In genomic region chr20:57393321-57394086, GRCh38 we compare ENCODE assay signal across 8 cellular contexts. TPM values are rescaled to one million over a fixed set of nuclear protein-coding genes. Genes with fewer than 3 reads are reported as not detected.
DNase-seq lines count a peak whose midpoint lies in the region; ATAC-seq lines count a peak whose summit lies in the region.

No MANE protein-coding gene starts in this region.

- no peak for ATAC-seq in HG02798 (IDR thresholded peaks at IDR 0.05; ENCODE audit: poor library complexity, unreplicated experiment)
- no peak for ATAC-seq in GM21367 (IDR thresholded peaks at IDR 0.05; ENCODE audit: unreplicated experiment)
- no peak for ATAC-seq in GM21360 (IDR thresholded peaks at IDR 0.05; ENCODE audit: unreplicated experiment)

- peak overlapping the region; percentile 88 for H2AK5ac ChIP-seq in neuronal stem cell (ENCODE audit: low read depth, low read length)

- peaks cover 16% of the 10 kb centered on the region for H3K79me1 ChIP-seq in neuronal stem cell (ENCODE audit: low read depth, low read length)

- H3K4me1 ChIP-seq in neuronal stem cell (ENCODE audit: control insufficient read depth in 2 of 2, insufficient read depth in 1 of 2, low read depth in 1 of 2, low read length in 2 of 2), result peaks cover 30 to 41% of the 10 kb centered on the region in 2 donors

- H3K14ac ChIP-seq in neuronal stem cell (ENCODE audit: low read length), result no peak overlapping the region

- no peak overlapping the region for H4K8ac ChIP-seq in neuronal stem cell (ENCODE audit: low read depth, low read length)

- H3K9ac ChIP-seq in neuronal stem cell (ENCODE audit: low read depth, low read length, poor library complexity), result peak overlapping the region; percentile 47

- no CpG with 5 or more reads among the region's 14 CpGs for WGBS in neuronal stem cell (ENCODE audit: extremely low coverage in 2 of 2, insufficient read length in 2 of 2, insufficient replicate concordance in 1 of 2), 2 donors

- H2AFZ ChIP-seq in neuronal stem cell (ENCODE audit: low read length), result no peak overlapping the region

- peak overlapping the region; percentile 84 for H2BK15ac ChIP-seq in neuronal stem cell (ENCODE audit: low read length)

- peak overlapping the region; percentile 44 for H3K18ac ChIP-seq in neuronal stem cell (ENCODE audit: low read length)

- H3K23ac ChIP-seq in neuronal stem cell (ENCODE audit: low read depth, low read length, poor library complexity), result peak overlapping the region; percentile 77

- peaks cover 0 to 16% (median 6%) of the 10 kb centered on the region in 3 experiments for H3K27me3 ChIP-seq in neuronal stem cell (ENCODE audit: control insufficient read depth in 3 of 3, insufficient read depth in 3 of 3, low read depth in 1 of 3, low read length in 3 of 3)

- no peak overlapping the region for H2BK5ac ChIP-seq in neuronal stem cell (ENCODE audit: low read length)

- peak; percentile 61 for DNase-seq in G401 (ENCODE audit: low spot score)
- DNase-seq in NCI-H2029 treated with DMSO at 0.1 percent for 48 hours (lab: John Stamatoyannopoulos, UW), result peak; percentile 97
- DNase-seq in neuronal stem cell (ENCODE audit: low spot score), result no peak
- no peak for DNase-seq in superior temporal gyrus (ENCODE audit: extremely low spot score)

- no peak overlapping the region for H2BK120ac ChIP-seq in neuronal stem cell (ENCODE audit: low read depth, low read length)

- H3K4me2 ChIP-seq in neuronal stem cell (ENCODE audit: insufficient read depth, low read length, poor library complexity, severe bottlenecking), result no peak overlapping the region

- peak overlapping the region; percentile 15 to 99 for H3K4me3 ChIP-seq in neuronal stem cell (ENCODE audit: low read length in 2 of 2)

- H3K9me3 ChIP-seq in neuronal stem cell (replicated peaks in 1 of 2; ENCODE audit: control insufficient read depth in 2 of 2, insufficient read depth in 1 of 2, low read depth in 1 of 2, low read length in 2 of 2), result peaks cover 0 to 2% of the 10 kb centered on the region in 2 donors

- H3K27ac ChIP-seq in cingulate gyrus (ENCODE audit: low read depth, low read length) (peak overlapping the region; percentile 49), neuronal stem cell (replicated peaks; ENCODE audit: low read length) (no peak overlapping the region)

- no peak overlapping the region for H2BK12ac ChIP-seq in neuronal stem cell (ENCODE audit: low read length)

- H3K36me3 ChIP-seq in neuronal stem cell (replicated peaks in 1 of 2; ENCODE audit: control insufficient read depth in 2 of 2, insufficient read depth in 2 of 2, low read length in 2 of 2), result peaks cover 18 to 56% of the 10 kb centered on the region in 2 donors

- in situ Hi-C loops in G401 (cut with HindIII; ENCODE audit: low sequenced_read_pairs), result no loop called here

- no peak overlapping the region for H4K91ac ChIP-seq in neuronal stem cell (ENCODE audit: low read depth, low read length, poor library complexity)

- H3K4ac ChIP-seq in neuronal stem cell (ENCODE audit: low read length), result no peak overlapping the region

RNA-seq across cellular contexts. Expression of gene RBM38, which starts 2.3 kb away (rescaled TPM):
- 74.9 and 101 TPM in 2 replicates for total RNA-seq in G401 (2014; rRNA removed; shearing (Covaris generic))
- polyA plus RNA-seq in neuronal stem cell (2013, experiment 1 of 2), result 38.4 TPM
- 40.3 TPM for polyA plus RNA-seq in neuronal stem cell (2013, experiment 2 of 2)

RNA-seq across cellular contexts. Expression of gene RAE1, which starts 42.4 kb away (rescaled TPM):
- total RNA-seq in G401 (2014; rRNA removed; shearing (Covaris generic)), result 77.4 and 81.3 TPM in 2 replicates
- 21.8 TPM for polyA plus RNA-seq in neuronal stem cell (2013, experiment 1 of 2)
- polyA plus RNA-seq in neuronal stem cell (2013, experiment 2 of 2), result 21.8 TPM

Comparison
In these comparisons a context has a peak if more than half of its experiments do, and no peak if none do; other contexts are left out.
1. DNase-seq: peak in G401 (single experiment) and NCI-H2029 treated with DMSO at 0.1 percent for 48 hours (single experiment); none in neuronal stem cell (single experiment) and superior temporal gyrus (single experiment).